In genomic region chr4:74157116-74157742, GRCh38 we compare ENCODE assay signal across 8 cellular contexts. TPM values are rescaled to one million over a fixed set of nuclear protein-coding genes. Genes with fewer than 3 reads are reported as not detected.
DNase-seq lines count a peak whose midpoint lies in the region; ATAC-seq, FAIRE-seq and TF ChIP-seq lines count a peak whose summit lies in the region.

No MANE protein-coding gene starts in this region.

- no peak for FAIRE-seq in A549 (lab: Jason Lieb, UNC)

- H3K9me3 ChIP-seq in A549 (no peaks in the 10 kb centered on the region), HCT116 (ENCODE audit: control insufficient read depth in 1 of 2, insufficient read depth in 1 of 2, low read depth in 1 of 2, low read length in 2 of 2) (no peaks in the 10 kb centered on the region), thymus (ENCODE audit: control insufficient read depth) (no peaks in the 10 kb centered on the region)

- intact Hi-C loops in HCT116 (cut with micrococcal nuclease) = no loop called here

- H3K36me3 ChIP-seq in HCT116 (ENCODE audit: control insufficient read depth in 1 of 2, insufficient read depth in 2 of 2, low read length in 2 of 2) = peaks cover 17 to 22% of the 10 kb centered on the region in 2 experiments
- no peaks in the 10 kb centered on the region for H3K36me3 ChIP-seq in thymus (ENCODE audit: control insufficient read depth, insufficient read depth)

- no peak for TF ChIP-seq EP300 in A549 (IDR thresholded peaks at IDR 0.05)

- BruUV-seq in HCT116 (replicated peaks; lab: Mats Ljungman, UMichigan) = TSS peak; percentile 95

- H3K27me3 ChIP-seq in HCT116 (ENCODE audit: insufficient read depth, low read length) (no peaks in the 10 kb centered on the region), layer of hippocampus (ENCODE audit: control insufficient read depth, insufficient read depth, low read length) (no peaks in the 10 kb centered on the region), thymus (ENCODE audit: control insufficient read depth, insufficient read depth) (no peaks in the 10 kb centered on the region)

- TF ChIP-seq RAD21 in A549 (conservative IDR thresholded peaks at IDR 0.05 in 1 of 2, IDR thresholded peaks at IDR 0.05 in 1 of 2) = no peak
- TF ChIP-seq RAD21 in HCT116 (IDR thresholded peaks at IDR 0.05; ENCODE audit: low read depth) = no peak

- H3K79me2 ChIP-seq in HCT116 (ENCODE audit: insufficient read depth, low read length) = peaks cover 53% of the 10 kb centered on the region

- H3K4me2 ChIP-seq in A549 (peak overlapping the region; percentile 86), HCT116 (ENCODE audit: low read length) (peak overlapping the region; percentile 95)

- TF ChIP-seq POLR2A in A549 (IDR thresholded peaks at IDR 0.05; ENCODE audit: low read length) (no peak), HCT116 (IDR thresholded peaks at IDR 0.05; ENCODE audit: borderline replicate concordance, extremely low read depth, insufficient read depth, insufficient read length) (no peak)

- H4K20me1 ChIP-seq in HCT116 (ENCODE audit: insufficient read depth) = peaks cover 12% of the 10 kb centered on the region; the same call in 1 of the 2 replicates

- H3K4me3 ChIP-seq in A549 (peak overlapping the region; percentile 72), HCT116 (replicated peaks in 1 of 2; ENCODE audit: low read depth in 1 of 2, low read length in 2 of 2) (peak overlapping the region; percentile 75 to 82), thymus (ENCODE audit: low read length) (peak overlapping the region; percentile 77)

- POLR2A ChIA-PET in A549 (lab: Yijun Ruan, JAX) = interaction anchor here (1.0 to 2.4 kb wide), 3 partner anchors 48 to 208 kb away, joined by 5 to 8 read pairs (median 8); partner anchors contain the start of genes CXCL2 and EREG
- POLR2A ChIA-PET in HCT116 (lab: Charles Lee) = interaction anchor here (1.1 kb wide), 1 partner anchor 14 kb away, joined by 7 read pairs; no protein-coding TSS in a partner anchor

- peak overlapping the region; percentile 90 to 94 for H3K27ac ChIP-seq in A549
- peak overlapping the region; percentile 75 for H3K27ac ChIP-seq in HCT116 (ENCODE audit: low read depth, low read length)
- H3K27ac ChIP-seq in angular gyrus (ENCODE audit: low read depth, low read length) = peak overlapping the region; percentile 86
- H3K27ac ChIP-seq in layer of hippocampus (ENCODE audit: low read depth, low read length) = peak overlapping the region; percentile 80
- H3K27ac ChIP-seq in thymus (ENCODE audit: low read depth) = peak overlapping the region; percentile 72

- H3K9me2 ChIP-seq in HCT116 (ENCODE audit: insufficient read depth) = no peaks in the 10 kb centered on the region

- H3K4me1 ChIP-seq in A549 = peaks cover 31% of the 10 kb centered on the region; the same call in 2 of the 3 replicates
- peaks cover 6 to 19% of the 10 kb centered on the region in 2 experiments; a peak in 3 of 4 replicates for H3K4me1 ChIP-seq in HCT116 (ENCODE audit: control insufficient read depth in 1 of 2, insufficient read depth in 2 of 2, low read length in 2 of 2)
- H3K4me1 ChIP-seq in thymus (ENCODE audit: control insufficient read depth, insufficient read depth, low read length) = peaks cover 3% of the 10 kb centered on the region

- WGBS in A549 (ENCODE audit: missing lambda C conversion rate) = under 1% methylated on average over 4 of the region's 4 CpGs
- 4% methylated on average over 4 of the region's 4 CpGs for WGBS in thymus

- H3K9ac ChIP-seq in HCT116 (ENCODE audit: low read length) = peak overlapping the region; percentile 87

- CTCF ChIA-PET in A549 (lab: Yijun Ruan, JAX) = no interaction called here
- CTCF ChIA-PET in HCT116 (lab: Charles Lee) = no interaction called here

- peak in 1 of 2 experiments; percentile 6 for DNase-seq in A549 (ENCODE audit: low read depth in 1 of 2, low spot score in 1 of 2)
- DNase-seq in HCT116 (ENCODE audit: low read depth, low spot score) = no peak
- DNase-seq in COLO668 (lab: John Stamatoyannopoulos, UW; ENCODE audit: unreplicated experiment) = no peak
- DNase-seq in NCI-H69 (lab: John Stamatoyannopoulos, UW) = no peak
- DNase-seq in stimulated activated CD8-positive, alpha-beta memory T cell treated with anti-CD3 and anti-CD28 coated beads, Interleukin-4, amount 100 ng/mL, for 48 hours = no peak

- ATAC-seq in A549 (peak; percentile 4 to 6; a peak in 2 of 6 replicates), HCT116 (peak; percentile 1; the same call in 1 of the 2 replicates)

- RAD21 ChIA-PET in HCT116 (lab: Charles Lee; ENCODE audit: low non-redundant PET in 1 of 2, low total read pairs in 2 of 2, uncharacterized antibody in 2 of 2, unreplicated experiment in 2 of 2) = no interaction called here

- peak overlapping the region; percentile 61 for H2AFZ ChIP-seq in HCT116 (ENCODE audit: low read depth, low read length, poor library complexity, severe bottlenecking)

- TF ChIP-seq CTCF in A549 (IDR thresholded peaks at IDR 0.05) (no peak), HCT116 (IDR thresholded peaks at IDR 0.05 in 2 of 3, conservative IDR thresholded peaks at IDR 0.05 in 1 of 3; ENCODE audit: borderline replicate concordance in 1 of 3, insufficient read depth in 1 of 3, low read depth in 2 of 3, low read length in 2 of 3) (no peak)

TF ChIP-seq in A549, 52 proteins besides CTCF, POLR2A, EP300 and RAD21:
- TF ChIP-seq EHF (CRISPR knock-in tag; IDR thresholded peaks at IDR 0.05) = 0 out of 2 replicates have a peak, but pooled peaks have one; percentile 31
- peak; percentile 35; the same call in 1 of the 2 replicates for TF ChIP-seq HOXB13 (CRISPR knock-in tag; IDR thresholded peaks at IDR 0.05; ENCODE audit: low read depth)
- TF ChIP-seq POLR2AphosphoS2 (conservative IDR thresholded peaks at IDR 0.05; ENCODE audit: low read length) = no peak
TF ChIP-seq in A549: peak in this region for 2.

TF ChIP-seq in HCT116, 20 proteins besides CTCF, POLR2A, EP300 and RAD21:
- TF ChIP-seq FOSL1 (IDR thresholded peaks at IDR 0.05; ENCODE audit: low read depth) (peak; percentile 22; the same call in 1 of the 2 replicates), CBX3 (IDR thresholded peaks at IDR 0.05; ENCODE audit: low read depth) (no peak)

RNA-seq across cellular contexts. Expression of gene MTHFD2L, which starts 0.7 kb away (rescaled TPM):
- 13.9 and 19.3 TPM in 2 replicates for polyA plus RNA-seq in A549 (2011; rRNA removed)
- 4.4 TPM in 2 replicates for polyA plus RNA-seq in A549 (2012; cell fraction: cytosol; rRNA removed)
- polyA plus RNA-seq in A549 (2012; cell fraction: nucleus; rRNA removed) = 2.8 and 4.1 TPM in 2 replicates
- polyA plus RNA-seq in A549 (2017; fragmentation: RNase III; extraction: RNeasy Plus Mini Kit Qiagen cat#74134 plus additional on column Dnase treatment) = 6.3 to 9.0 TPM (median 8.5 TPM) in 3 replicates
- polyA minus RNA-seq in A549 (2011; rRNA and poly(A)+ RNA removed) = 9.5 and 10.2 TPM in 2 replicates
- 15.0 TPM for total RNA-seq in HCT116 (2021; ENCODE audit: unreplicated experiment)
- polyA plus RNA-seq in HCT116 (2012) = 2.8 and 4.4 TPM in 2 replicates
- 16.9 TPM for polyA plus RNA-seq in thymus

RNA-seq across cellular contexts. Expression of gene CXCL2, which starts 58.2 kb away (rescaled TPM):
- polyA plus RNA-seq in A549 (2011; rRNA removed) = 59.5 and 122 TPM in 2 replicates
- 75.6 and 94.7 TPM in 2 replicates for polyA plus RNA-seq in A549 (2012; cell fraction: cytosol; rRNA removed)
- 202 and 263 TPM in 2 replicates for polyA plus RNA-seq in A549 (2012; cell fraction: nucleus; rRNA removed)
- polyA plus RNA-seq in A549 (2017; fragmentation: RNase III; extraction: RNeasy Plus Mini Kit Qiagen cat#74134 plus additional on column Dnase treatment) = 9.3 to 10.6 TPM (median 9.4 TPM) in 3 replicates
- polyA minus RNA-seq in A549 (2011; rRNA and poly(A)+ RNA removed) = 17.2 and 37.1 TPM in 2 replicates
- 1.8 TPM for total RNA-seq in HCT116 (2021; ENCODE audit: unreplicated experiment)
- polyA plus RNA-seq in HCT116 (2012) = 3.1 and 5.9 TPM in 2 replicates
- polyA plus RNA-seq in thymus = 9.4 TPM
